In genomic region chr2:75090770-75091515, GRCh38 we compare ENCODE assay signal across 24 cellular contexts.
"Had no signal": no experiment of that assay in that cellular context is flagged by ENCODE, and none has a peak within 500 bp of the region (broad histone marks: within the 10 kb centered on the region; RNA-seq: fewer than 3 reads in every experiment).

No MANE protein-coding gene starts in this region.

- FAIRE-seq: endothelial cell of umbilical vein, keratinocyte, urothelium cell line had no signal

- H3K4me3 Mint-ChIP-seq: natural killer cell; stimulated activated naive B cell treated with anti-CD40 and anti-IgM and Interleukin-4, amounts not matched to agents 10 μg/mL and 1 μg/mL and 100 μg/mL, for 72 hours; stimulated activated naive CD8-positive, alpha-beta T cell treated with anti-CD3 and anti-CD28 coated beads, Interleukin-15, Interleukin-2, amounts not matched to agents 100 ng/mL and 50 ng/mL, for 24 hours had no signal

- H3K27me3 ChIP-seq: ovary, spleen, tibial nerve, upper lobe of left lung had no signal

- H3K36me3 Mint-ChIP-seq: natural killer cell had no signal

- H3K36me3 ChIP-seq: lower lobe of right lung, ovary, spleen, thoracic aorta, tibial nerve, upper lobe of left lung had no signal

- H3K4me1 Mint-ChIP-seq: stimulated activated naive B cell treated with anti-CD40 and anti-IgM and Interleukin-4, amounts not matched to agents 10 μg/mL and 1 μg/mL and 100 μg/mL, for 72 hours had no signal

- H3K27me3 Mint-ChIP-seq: stimulated activated naive CD8-positive, alpha-beta T cell treated with anti-CD3 and anti-CD28 coated beads, Interleukin-15, Interleukin-2, amounts not matched to agents 100 ng/mL and 50 ng/mL, for 24 hours had no signal

- H3K9me3 Mint-ChIP-seq: stimulated activated naive CD8-positive, alpha-beta T cell treated with anti-CD3 and anti-CD28 coated beads, Interleukin-15, Interleukin-2, amounts not matched to agents 100 ng/mL and 50 ng/mL, for 24 hours had no signal

- H3K27ac ChIP-seq: coronary artery, lower lobe of right lung, ovary, psoas muscle, skin epidermis, spleen, thoracic aorta, tibial nerve, upper lobe of left lung had no signal

- H3K4me3 ChIP-seq: coronary artery, lower lobe of right lung, ovary, psoas muscle, skin epidermis, spleen, thoracic aorta, tibial nerve, upper lobe of left lung had no signal

- H3K9me3 ChIP-seq: lower lobe of right lung, ovary, psoas muscle, spleen, thoracic aorta, tibial nerve, upper lobe of left lung had no signal

- H3K27ac Mint-ChIP-seq: natural killer cell; stimulated activated naive B cell treated with anti-CD40 and anti-IgM and Interleukin-4, amounts not matched to agents 10 μg/mL and 1 μg/mL and 100 μg/mL, for 72 hours; stimulated activated naive CD8-positive, alpha-beta T cell treated with anti-CD3 and anti-CD28 coated beads, Interleukin-15, Interleukin-2, amounts not matched to agents 100 ng/mL and 50 ng/mL, for 24 hours had no signal

- H3K4me1 ChIP-seq: lower lobe of right lung, psoas muscle, spleen, tibial nerve, upper lobe of left lung had no signal

- DNase-seq: dermis blood vessel endothelial cell; effector memory CD4-positive, alpha-beta T cell; foreskin melanocyte; hypothalamus; left ventricle myocardium superior; lower lobe of right lung; natural killer cell; occipital lobe; ovary; posterior cingulate gyrus; psoas muscle; right cardiac atrium; spleen; stimulated activated CD4-positive, alpha-beta T cell treated with anti-CD3 and anti-CD28 coated beads, Interleukin-2, amount 100 ng/mL, for 48 hours; stimulated activated naive B cell treated with anti-CD40 and anti-IgM and Interleukin-4, amounts not matched to agents 10 μg/mL and 1 μg/mL and 100 μg/mL, for 72 hours; upper lobe of left lung had no signal
